Comparison of ENCODE assay signal across 24 cellular contexts in genomic region chr7:48048113-48048512, GRCh38. TPM values are rescaled to one million over a fixed set of nuclear protein-coding genes. Genes with fewer than 3 reads are reported as not detected.
DNase-seq lines count a peak whose midpoint lies in the region; ATAC-seq and TF ChIP-seq lines count a peak whose summit lies in the region.
"Had no signal": no experiment of that assay in that cellular context is flagged by ENCODE, and none has a peak within 500 bp of the region (broad histone marks: within the 10 kb centered on the region; RNA-seq: fewer than 3 reads in every experiment).

No MANE protein-coding gene starts in this region.

- H3K4me1 ChIP-seq in mammary epithelial cell (ENCODE audit: insufficient read depth, low read length) (peaks cover 12% of the 10 kb centered on the region), breast epithelium (no peaks in the 10 kb centered on the region)
- H3K4me1 ChIP-seq: Peyer's patch had no signal

- in situ Hi-C loops in mammary epithelial cell (cut with MboI; ENCODE audit: low sequenced_read_pairs in 2 of 2) = no loop called here

- CTCF ChIA-PET in mammary epithelial cell (lab: Charles Lee; ENCODE audit: low non-redundant PET) = no interaction called here

- H3K27ac ChIP-seq in mammary epithelial cell (ENCODE audit: insufficient read depth, low read depth, low read length) (no peak overlapping the region), breast epithelium (no peak overlapping the region)
- H3K27ac ChIP-seq: 22Rv1, Peyer's patch had no signal

- ATAC-seq in esophagus mucosa (peak; percentile 89), Right ventricle myocardium superior (ENCODE audit: poor library complexity) (no peak)
- ATAC-seq: CD8-positive, alpha-beta T cell; GM23338; Right ventricle myocardium inferior had no signal

- no peaks in the 10 kb centered on the region for H3K9me3 Mint-ChIP-seq in glutamatergic neuron (ENCODE audit: unreplicated experiment)
- H3K9me3 Mint-ChIP-seq: CD8-positive, alpha-beta T cell; GM23338; IgD-negative memory B cell had no signal

- no peak overlapping the region for H3K27ac Mint-ChIP-seq in glutamatergic neuron (ENCODE audit: unreplicated experiment)
- H3K27ac Mint-ChIP-seq: CD8-positive, alpha-beta T cell; GM23338; IgD-negative memory B cell had no signal

- H3K4me2 ChIP-seq in mammary epithelial cell (ENCODE audit: insufficient read depth, low read depth, low read length) = no peak overlapping the region
- H3K4me2 ChIP-seq: GM23338 had no signal

- H3K4me3 Mint-ChIP-seq in glutamatergic neuron (ENCODE audit: unreplicated experiment) = no peak overlapping the region
- H3K4me3 Mint-ChIP-seq: CD8-positive, alpha-beta T cell; GM23338; IgD-negative memory B cell had no signal

- TF ChIP-seq POLR2A in breast epithelium (IDR thresholded peaks at IDR 0.05) = no peak

- H3K9ac ChIP-seq in mammary epithelial cell (ENCODE audit: insufficient read depth, low read length) = no peak overlapping the region

- dilution Hi-C loops in mammary epithelial cell (cut with HindIII; ENCODE audit: low sequenced_read_pairs) = no loop called here

- H4K20me1 ChIP-seq in mammary epithelial cell (ENCODE audit: insufficient read depth, low read length) = no peaks in the 10 kb centered on the region

- peaks cover 7% of the 10 kb centered on the region for H3K4me1 Mint-ChIP-seq in glutamatergic neuron (ENCODE audit: low read depth, unreplicated experiment)

- intact Hi-C loops in mammary epithelial cell (cut with micrococcal nuclease) (no loop called here), breast epithelium (cut with DNase I; ENCODE audit: low total_unique reads) (no loop called here), Right ventricle myocardium superior (cut with DNase I) (no loop called here)

- DNase-seq in mammary epithelial cell (peak; percentile 17), breast epithelium (ENCODE audit: low spot score in 2 of 2) (no peak), SW480 (ENCODE audit: low spot score) (peak; percentile 33), glutamatergic neuron (no peak), AG08396 (ENCODE audit: low spot score) (no peak), medulla oblongata (ENCODE audit: extremely low spot score) (no peak), Right ventricle myocardium superior (no peak)
- DNase-seq: AML-193; C1 segment of cervical spinal cord; CD8-positive, alpha-beta T cell; DND-41; HCEC 1CT; MV-4-11; NCI-H1105 treated with DMSO at 0.1 percent for 48 hours; NCI-H2029 treated with DMSO at 0.1 percent for 48 hours; NCI-H226; NCI-H524; NCI-H82; Peyer's patch had no signal

- TF ChIP-seq CTCF in mammary epithelial cell (conservative IDR thresholded peaks at IDR 0.05 in 1 of 2, IDR thresholded peaks at IDR 0.05 in 1 of 2; ENCODE audit: extremely low read depth in 1 of 2, insufficient read depth in 1 of 2, low read depth in 1 of 2, low read length in 2 of 2) = no peak
- TF ChIP-seq CTCF in breast epithelium (IDR thresholded peaks at IDR 0.05) = no peak
- no peak for TF ChIP-seq CTCF in glutamatergic neuron (IDR thresholded peaks at IDR 0.05; ENCODE audit: partially characterized antibody, unreplicated experiment)

- no peaks in the 10 kb centered on the region for H3K9me3 ChIP-seq in mammary epithelial cell (replicated peaks; ENCODE audit: insufficient read depth, low read length)
- no peaks in the 10 kb centered on the region for H3K9me3 ChIP-seq in breast epithelium
- H3K9me3 ChIP-seq: Peyer's patch had no signal

- H3K36me3 Mint-ChIP-seq in glutamatergic neuron (ENCODE audit: unreplicated experiment) = peaks cover 4% of the 10 kb centered on the region
- H3K36me3 Mint-ChIP-seq: CD8-positive, alpha-beta T cell; IgD-negative memory B cell had no signal

- BruUV-seq in mammary epithelial cell (replicated peaks; lab: Mats Ljungman, UMichigan) = no TSS peak

- H3K27me3 ChIP-seq in mammary epithelial cell (ENCODE audit: insufficient read depth, low read length) = no peaks in the 10 kb centered on the region
- H3K27me3 ChIP-seq in breast epithelium = no peaks in the 10 kb centered on the region
- H3K27me3 ChIP-seq: Peyer's patch had no signal

- H2AFZ ChIP-seq in mammary epithelial cell (ENCODE audit: low read depth, low read length) = no peak overlapping the region
- H2AFZ ChIP-seq: GM23338 had no signal

- H3K36me3 ChIP-seq in mammary epithelial cell (ENCODE audit: insufficient read depth, low read length) = no peaks in the 10 kb centered on the region
- H3K36me3 ChIP-seq in breast epithelium = no peaks in the 10 kb centered on the region
- H3K36me3 ChIP-seq: Peyer's patch had no signal

- H3K4me3 ChIP-seq in mammary epithelial cell (replicated peaks in 1 of 3; ENCODE audit: insufficient read depth in 1 of 3, low read depth in 2 of 3, low read length in 3 of 3) = no peak overlapping the region
- no peak overlapping the region for H3K4me3 ChIP-seq in breast epithelium
- H3K4me3 ChIP-seq: GM23338, Peyer's patch had no signal

- H3K27me3 Mint-ChIP-seq in glutamatergic neuron (ENCODE audit: unreplicated experiment) = peaks cover 8% of the 10 kb centered on the region

- WGBS in mammary epithelial cell (ENCODE audit: low coverage, missing lambda C conversion rate) = 93% methylated on average over 7 of the region's 8 CpGs

- no peaks in the 10 kb centered on the region for H3K79me2 ChIP-seq in mammary epithelial cell (ENCODE audit: insufficient read depth, low read length)

RNA-seq across cellular contexts. Expression of gene C7orf57, which starts 12.8 kb away (rescaled TPM):
- 1 to 10 TPM in 1 of 2 donors, under 1 TPM in 1; 0.67 to 2.0 TPM for total RNA-seq in mammary epithelial cell
- 1.1 TPM for polyA plus RNA-seq in mammary epithelial cell
- polyA minus RNA-seq in mammary epithelial cell = not detected
- not detected for total RNA-seq in breast epithelium
- total RNA-seq in esophagus mucosa = 1.00 TPM
- not detected for total RNA-seq in glutamatergic neuron (ENCODE audit: unreplicated experiment)
- not detected for total RNA-seq in Right ventricle myocardium superior
- total RNA-seq: CD8-positive, alpha-beta T cell; Peyer's patch; Right ventricle myocardium inferior had no signal
- polyA plus RNA-seq: IgD-negative memory B cell had no signal

RNA-seq across cellular contexts. Expression of gene SUN3, which starts 19.2 kb away (rescaled TPM):
- total RNA-seq in mammary epithelial cell (under 1 TPM in 1 of 2 donors, not detected in 1; 0.45 TPM), breast epithelium (not detected), esophagus mucosa (not detected), glutamatergic neuron (ENCODE audit: unreplicated experiment) (not detected), Right ventricle myocardium superior (not detected)
- polyA plus RNA-seq in mammary epithelial cell = 0.16 TPM
- polyA minus RNA-seq in mammary epithelial cell = not detected
- total RNA-seq: CD8-positive, alpha-beta T cell; Peyer's patch; Right ventricle myocardium inferior had no signal
- polyA plus RNA-seq: GM23338, IgD-negative memory B cell had no signal

RNA-seq across cellular contexts. Expression of gene UPP1, which starts 41.0 kb away (rescaled TPM):
- 100 to 1,000 TPM in 1 of 2 donors, 10 to 100 TPM in 1; 87.7 to 992 TPM for total RNA-seq in mammary epithelial cell
- 254 TPM for polyA plus RNA-seq in mammary epithelial cell
- polyA minus RNA-seq in mammary epithelial cell = 190 TPM
- total RNA-seq in breast epithelium = 10 to 100 TPM; 11.1 to 32.1 (median 19.5) TPM
- 204 TPM for total RNA-seq in esophagus mucosa
- 29.8 TPM for total RNA-seq in glutamatergic neuron (ENCODE audit: unreplicated experiment)
- 20.3 TPM for total RNA-seq in Right ventricle myocardium superior

Comparison
In these comparisons a context has a peak if more than half of its experiments do, and no peak if none do; other contexts are left out.
1. DNase-seq: peak in mammary epithelial cell (single experiment) and SW480 (single experiment); none in breast epithelium (0 of 2), glutamatergic neuron (single experiment), AG08396 (single experiment), medulla oblongata (single experiment) and Right ventricle myocardium superior (single experiment).